Comparison of ENCODE assay signal across 13 cellular contexts in the genomic region with DNA sequence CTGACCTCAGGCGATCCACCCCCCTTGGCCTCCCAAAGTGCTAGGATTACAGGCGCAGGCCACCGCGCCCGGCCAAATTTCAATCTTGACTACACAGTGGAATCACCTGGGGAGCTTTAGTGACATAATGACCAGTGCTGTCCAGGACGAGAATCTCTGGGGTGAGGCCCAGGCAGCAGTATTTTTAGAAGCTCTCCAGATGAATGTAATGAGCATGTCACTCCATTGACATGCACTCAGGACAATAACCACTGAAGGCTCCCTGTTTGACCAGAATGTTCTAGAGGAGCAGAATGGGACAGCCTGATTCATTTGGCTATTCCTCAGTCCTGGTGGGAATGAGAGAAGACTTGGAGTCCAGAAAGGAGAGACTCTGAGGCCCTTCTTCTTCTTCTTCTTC. TPM values are rescaled to one million over a fixed set of nuclear protein-coding genes. Genes with fewer than 3 reads are reported as not detected.
A peak's percentile ranks its signal among the peaks of the same experiment; 100 is the strongest.
DNase-seq lines count a peak whose midpoint lies in the region; ATAC-seq, FAIRE-seq and TF ChIP-seq lines count a peak whose summit lies in the region.
"Had no signal": no experiment of that assay in that cellular context is flagged by ENCODE, and none has a peak within 500 bp of the region (broad histone marks: within the 10 kb centered on the region; RNA-seq: fewer than 3 reads in every experiment).

No MANE protein-coding gene starts in this region.

- H3K14ac ChIP-seq in H1 (ENCODE audit: insufficient read length): no peak overlapping the region

- H2BK120ac ChIP-seq in H1 (replicated peaks; ENCODE audit: low read depth, low read length): no peak overlapping the region

- no peak overlapping the region for H3K4me3 ChIP-seq in BLaER1 treated with 17β-estradiol and CSF1 and Interleukin-3, amounts not matched to agents 10 nM and 100 nM
- H3K4me3 ChIP-seq in H1 (ENCODE audit: extremely low read depth in 1 of 4, insufficient read depth in 2 of 4, low read depth in 3 of 4, low read length in 4 of 4): no peak overlapping the region

- peaks cover 80 to 98% (median 86%) of the 10 kb centered on the region in 10 experiments for H3K4me1 ChIP-seq in BLaER1 treated with 17β-estradiol and CSF1 and Interleukin-3, amounts not matched to agents 10 nM and 100 nM
- H3K4me1 ChIP-seq in H1 (replicated peaks in 1 of 4; ENCODE audit: control insufficient read depth in 3 of 4, insufficient read depth in 4 of 4, low read length in 3 of 4): peaks cover 0 to 4% (median 1%) of the 10 kb centered on the region in 4 experiments; a peak in 2 of 7 replicates
- H3K4me1 ChIP-seq: Caco-2 had no signal

- peak overlapping the region; percentile 43 to 76 (median 63) for H3K4me2 ChIP-seq in BLaER1 treated with 17β-estradiol and CSF1 and Interleukin-3, amounts not matched to agents 10 nM and 100 nM
- no peak overlapping the region for H3K4me2 ChIP-seq in H1 (ENCODE audit: insufficient read depth in 1 of 2, low read depth in 2 of 2, low read length in 2 of 2)

- H2BK20ac ChIP-seq in H1 (ENCODE audit: low read length): 0 out of 2 replicates have a peak overlapping the region, but pooled peaks have one; percentile 72

- no peak for TF ChIP-seq EP300 in H1 (IDR thresholded peaks at IDR 0.05; ENCODE audit: borderline replicate concordance in 1 of 2, low read depth in 2 of 2, low read length in 2 of 2)

- DNase-seq in H1 (ENCODE audit: low read depth in 1 of 2, low spot score in 2 of 2) (no peak), left colon (no peak), osteocyte (ENCODE audit: extremely low spot score, unreplicated experiment) (no peak), NCI-H2196 (lab: John Stamatoyannopoulos, UW; ENCODE audit: unreplicated experiment) (no peak), nephron progenitor cell (no peak), RKO (ENCODE audit: low spot score) (no peak)
- DNase-seq in effector CD8-positive, alpha-beta T cell (lab: John Stamatoyannopoulos, UW): no peak
- DNase-seq: Caco-2, H7, NCI-H187 treated with DMSO at 0.1 percent for 48 hours, NCI-H2171, NCI-H748 treated with DMSO at 0.1 percent for 48 hours had no signal

- ATAC-seq in left colon: peak; percentile 14

- H3K9me3 Mint-ChIP-seq in osteocyte (ENCODE audit: unreplicated experiment) (no peaks in the 10 kb centered on the region), nephron progenitor cell (no peaks in the 10 kb centered on the region)

- peak overlapping the region in 3 of 11 experiments; percentile 23 to 50 (median 42); a peak in 6 of 22 replicates for H3K9ac ChIP-seq in BLaER1 treated with 17β-estradiol and CSF1 and Interleukin-3, amounts not matched to agents 10 nM and 100 nM
- no peak overlapping the region for H3K9ac ChIP-seq in H1 (replicated peaks in 1 of 4; ENCODE audit: extremely low read depth in 1 of 4, low read depth in 3 of 4, low read length in 3 of 4)

- no peak overlapping the region for H3K56ac ChIP-seq in H1 (replicated peaks; ENCODE audit: insufficient read length, low read depth, low read length)

- no peak overlapping the region for H4K8ac ChIP-seq in H1 (ENCODE audit: extremely low read depth, insufficient read depth, low read length)

- H3K4ac ChIP-seq in H1 (replicated peaks; ENCODE audit: insufficient read length, low read depth, low read length): no peak overlapping the region

- no peaks in the 10 kb centered on the region for H3K23me2 ChIP-seq in H1 (ENCODE audit: low read depth, low read length)

- no peak for TF ChIP-seq POLR2A in H1 (IDR thresholded peaks at IDR 0.05; ENCODE audit: control extremely low read depth in 1 of 2, low read depth in 2 of 2, low read length in 2 of 2)

- H3K27me3 ChIP-seq in BLaER1 treated with 17β-estradiol and CSF1 and Interleukin-3, amounts not matched to agents 10 nM and 100 nM: no peaks in the 10 kb centered on the region
- no peaks in the 10 kb centered on the region for H3K27me3 ChIP-seq in H1 (replicated peaks in 1 of 4; ENCODE audit: control insufficient read depth in 3 of 4, extremely low read depth in 1 of 4, insufficient read depth in 3 of 4, low read length in 3 of 4)

- no peaks in the 10 kb centered on the region for H3K36me3 ChIP-seq in BLaER1 treated with 17β-estradiol and CSF1 and Interleukin-3, amounts not matched to agents 10 nM and 100 nM
- H3K36me3 ChIP-seq in H1 (ENCODE audit: control insufficient read depth in 2 of 4, insufficient read depth in 4 of 4, low read length in 3 of 4): no peaks in the 10 kb centered on the region

- H4K91ac ChIP-seq in H1 (replicated peaks; ENCODE audit: insufficient read length, low read length): no peak overlapping the region

- CTCF ChIA-PET in H1 (lab: Charles Lee; ENCODE audit: partially characterized antibody): interaction anchor here (1.0 to 4.0 kb wide), 3 partner anchors 75 to 126 kb away, joined by 4 to 14 read pairs (median 5); no protein-coding TSS in a partner anchor

- no peaks in the 10 kb centered on the region for H3K79me1 ChIP-seq in H1 (ENCODE audit: low read depth, low read length)

- no peak for TF ChIP-seq RAD21 in H1 (IDR thresholded peaks at IDR 0.05 in 1 of 2, conservative IDR thresholded peaks at IDR 0.05 in 1 of 2; ENCODE audit: low read depth in 2 of 2, low read length in 2 of 2)

- TF ChIP-seq CTCF in H1 (IDR thresholded peaks at IDR 0.05; ENCODE audit: control extremely low read depth in 1 of 3, insufficient read depth in 1 of 3, low read depth in 1 of 3, low read length in 3 of 3) (no peak), osteocyte (IDR thresholded peaks at IDR 0.05) (no peak), nephron progenitor cell (IDR thresholded peaks at IDR 0.05) (no peak)

- H2BK15ac ChIP-seq in H1 (ENCODE audit: low read length): no peak overlapping the region

- no peak overlapping the region for H2BK5ac ChIP-seq in H1 (ENCODE audit: low read depth, low read length)

- H2AK5ac ChIP-seq in H1 (ENCODE audit: low read depth, low read length): no peak overlapping the region

- peak overlapping the region in 3 of 11 experiments; percentile 32 to 65 (median 56); a peak in 3 of 22 replicates for H3K27ac ChIP-seq in BLaER1 treated with 17β-estradiol and CSF1 and Interleukin-3, amounts not matched to agents 10 nM and 100 nM
- H3K27ac ChIP-seq in H1 (ENCODE audit: low read depth, low read length): no peak overlapping the region

- no peak for FAIRE-seq in H1 (lab: Jason Lieb, UNC)

- H3K27ac Mint-ChIP-seq in osteocyte (ENCODE audit: unreplicated experiment) (peak overlapping the region; percentile 73), nephron progenitor cell (no peak overlapping the region)

- H3K36me3 Mint-ChIP-seq in osteocyte (ENCODE audit: unreplicated experiment) (no peaks in the 10 kb centered on the region), nephron progenitor cell (ENCODE audit: low read depth) (no peaks in the 10 kb centered on the region)

- H2AFZ ChIP-seq in H1 (ENCODE audit: low read length): no peak overlapping the region

- no peak overlapping the region for H3K23ac ChIP-seq in H1 (ENCODE audit: insufficient read length)

- intact Hi-C loops in left colon (cut with DNase I, micrococcal nuclease): no loop called here

- no peaks in the 10 kb centered on the region for H3K79me2 ChIP-seq in H1 (ENCODE audit: control insufficient read depth in 1 of 2, insufficient read depth in 2 of 2, low read length in 2 of 2)

- H3K4me3 Mint-ChIP-seq in osteocyte (ENCODE audit: unreplicated experiment) (no peak overlapping the region), nephron progenitor cell (no peak overlapping the region)

- H3K27me3 Mint-ChIP-seq in osteocyte (ENCODE audit: unreplicated experiment) (peaks cover 2% of the 10 kb centered on the region), nephron progenitor cell (ENCODE audit: low read depth, poor library complexity) (peaks cover 13% of the 10 kb centered on the region)

- H3K9me3 ChIP-seq in BLaER1 treated with 17β-estradiol and CSF1 and Interleukin-3, amounts not matched to agents 10 nM and 100 nM (replicated peaks in 1 of 11): no peaks in the 10 kb centered on the region
- no peaks in the 10 kb centered on the region for H3K9me3 ChIP-seq in H1 (ENCODE audit: insufficient read depth in 2 of 2, low read depth in 1 of 2, low read length in 1 of 2)
- H3K9me3 ChIP-seq: Caco-2 had no signal

- H3K18ac ChIP-seq in H1 (ENCODE audit: extremely low read depth, low read length): no peak overlapping the region

- H2BK12ac ChIP-seq in H1 (ENCODE audit: low read depth, low read length): no peak overlapping the region

- 98% methylated on average over 6 of the region's 6 CpGs; no CpG with 5 or more reads in 1 of the 2 experiments for WGBS in H1 (ENCODE audit: extremely low coverage in 1 of 2, insufficient coverage in 1 of 2, insufficient read length in 1 of 2, insufficient replicate concordance in 2 of 2, low coverage in 1 of 2, low lambda C conversion rate in 2 of 2, missing lambda C conversion rate in 1 of 2), 2 experiments

- POLR2A ChIA-PET in H1 (lab: Charles Lee; ENCODE audit: partially characterized antibody): interaction anchor here (1.4 kb wide), 1 partner anchor 36 kb away, joined by 3 read pairs; no protein-coding TSS in a partner anchor

- H3K4me1 Mint-ChIP-seq in osteocyte (ENCODE audit: unreplicated experiment) (peaks cover 25% of the 10 kb centered on the region), nephron progenitor cell (peaks cover 54% of the 10 kb centered on the region)

- no peaks in the 10 kb centered on the region for H4K20me1 ChIP-seq in BLaER1 treated with 17β-estradiol and CSF1 and Interleukin-3, amounts not matched to agents 10 nM and 100 nM
- H4K20me1 ChIP-seq in H1 (replicated peaks in 1 of 2; ENCODE audit: control insufficient read depth in 1 of 2, insufficient read depth in 2 of 2, low read length in 2 of 2): no peaks in the 10 kb centered on the region

- no peak overlapping the region for H4K5ac ChIP-seq in H1 (ENCODE audit: insufficient read length, low read depth, low read length)

RNA-seq across cellular contexts. Expression of a gene that starts 39.2 kb away (rescaled TPM):
- total RNA-seq in H1 (2021; fragmentation: NEBNext Ultra II Directional; extraction: Animal tissue kit (Norgen Biotek cat#: 25700)): 689 and 705 TPM in 2 replicates
- 471 and 548 TPM in 2 replicates for polyA plus RNA-seq in H1 (2011; rRNA removed)
- 649 TPM for polyA plus RNA-seq in H1 (2011; cell fraction: cytosol; rRNA removed)
- 159 TPM for polyA plus RNA-seq in H1 (2011; cell fraction: nucleus; rRNA removed)
- 696 to 1,158 TPM (median 791 TPM) in 4 replicates for polyA plus RNA-seq in H1 (2012, experiment 1 of 2)
- polyA plus RNA-seq in H1 (2012, experiment 2 of 2): 40.8 TPM
- polyA plus RNA-seq in H1 (2013, experiment 1 of 2): 293 TPM
- 286 TPM for polyA plus RNA-seq in H1 (2013, experiment 2 of 2)
- 323 and 336 TPM in 2 replicates for polyA minus RNA-seq in H1 (2011; rRNA and poly(A)+ RNA removed)
- polyA minus RNA-seq in H1 (2011; cell fraction: cytosol; rRNA and poly(A)+ RNA removed): 155 TPM
- polyA minus RNA-seq in H1 (2011; cell fraction: nucleus; rRNA and poly(A)+ RNA removed): 183 TPM
- 100 to 1,000 TPM; 178 to 242 TPM for total RNA-seq in left colon
- 209 and 216 TPM in 2 replicates for total RNA-seq in osteocyte

RNA-seq across cellular contexts. Expression of a gene that starts 45.1 kb away (rescaled TPM):
- total RNA-seq in H1 (2021; fragmentation: NEBNext Ultra II Directional; extraction: Animal tissue kit (Norgen Biotek cat#: 25700)): 14.5 and 15.2 TPM in 2 replicates
- 36.0 and 56.1 TPM in 2 replicates for polyA plus RNA-seq in H1 (2011; rRNA removed)
- polyA plus RNA-seq in H1 (2011; cell fraction: cytosol; rRNA removed): 26.6 TPM
- polyA plus RNA-seq in H1 (2011; cell fraction: nucleus; rRNA removed): 39.2 TPM
- 23.5 to 37.7 TPM (median 28.4 TPM) in 4 replicates for polyA plus RNA-seq in H1 (2012, experiment 1 of 2)
- 42.7 TPM for polyA plus RNA-seq in H1 (2012, experiment 2 of 2)
- polyA plus RNA-seq in H1 (2013, experiment 1 of 2): 15.1 TPM
- 16.1 TPM for polyA plus RNA-seq in H1 (2013, experiment 2 of 2)
- polyA minus RNA-seq in H1 (2011; rRNA and poly(A)+ RNA removed): 15.5 and 20.6 TPM in 2 replicates
- polyA minus RNA-seq in H1 (2011; cell fraction: cytosol; rRNA and poly(A)+ RNA removed): 14.0 TPM
- polyA minus RNA-seq in H1 (2011; cell fraction: nucleus; rRNA and poly(A)+ RNA removed): 33.3 TPM
- total RNA-seq in left colon (100 to 1,000 TPM; 264 to 383 TPM), osteocyte (161 and 201 TPM in 2 replicates)

Comparison
In these comparisons a context has a peak if more than half of its experiments do, and no peak if none do; other contexts are left out.
1. H3K4me2 ChIP-seq: peak in BLaER1 treated with 17β-estradiol and CSF1 and Interleukin-3, amounts not matched to agents 10 nM and 100 nM (11 of 11); none in H1 (0 of 2).
2. RNA of a gene that starts 45.1 kb away (total RNA-seq): 264 to 383 TPM in left colon and 161 to 201 TPM in osteocyte; 14.5 to 15.2 TPM in H1; every median in the first group is over 10 times any median in the second.